Comparison of ENCODE assay signal across 1 cellular context in the genomic region with DNA sequence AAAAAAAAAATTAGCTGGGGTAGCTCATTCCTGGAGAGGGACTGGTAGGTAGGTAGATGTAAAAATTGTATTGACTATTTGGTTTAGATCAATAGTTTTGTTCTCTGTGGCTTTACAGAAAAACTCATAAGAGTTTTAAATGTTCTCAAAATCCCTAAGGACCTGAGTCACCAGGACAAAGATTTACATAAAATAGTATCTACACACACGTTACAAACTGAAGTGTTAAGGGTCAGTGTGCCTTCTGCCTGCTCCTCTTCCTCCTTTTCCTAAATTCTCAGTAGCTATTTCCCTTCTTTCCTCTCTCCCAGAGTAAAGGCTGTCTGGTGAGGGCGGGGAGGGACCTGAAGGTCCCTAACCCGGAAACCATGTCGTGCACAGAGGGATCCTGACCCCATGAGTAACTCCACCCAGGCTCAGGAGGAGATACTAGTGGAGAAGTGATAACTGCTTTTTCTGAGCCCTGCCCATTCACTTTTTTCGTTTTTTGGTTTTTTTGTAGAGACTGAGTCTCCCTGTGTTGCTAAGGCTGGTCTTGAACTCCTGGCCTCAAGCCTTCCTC.
TF ChIP-seq lines count a peak whose summit lies in the region.

No MANE protein-coding gene starts in this region.

TF ChIP-seq in endothelial cell of umbilical vein, 7 proteins besides CTCF, POLR2A, EP300 and RAD21:
- TF ChIP-seq POLR2AphosphoS5 (IDR thresholded peaks at IDR 0.05; ENCODE audit: insufficient read depth, low read depth, low read length) (no peak), JUN (IDR thresholded peaks at IDR 0.05; ENCODE audit: borderline replicate concordance, insufficient read depth, insufficient read length, low read depth) (no peak), EZH2 (IDR thresholded peaks at IDR 0.05; ENCODE audit: borderline replicate concordance, low read depth, low read length, severe bottlenecking) (no peak), FOS (IDR thresholded peaks at IDR 0.05; ENCODE audit: borderline replicate concordance, insufficient read depth, low read length) (no peak), MYC (IDR thresholded peaks at IDR 0.05; ENCODE audit: low read depth, low read length) (no peak), GATA2 (IDR thresholded peaks at IDR 0.05; ENCODE audit: insufficient read depth, insufficient read length, low read depth, low read length) (no peak)
- TF ChIP-seq, protein P1, sequence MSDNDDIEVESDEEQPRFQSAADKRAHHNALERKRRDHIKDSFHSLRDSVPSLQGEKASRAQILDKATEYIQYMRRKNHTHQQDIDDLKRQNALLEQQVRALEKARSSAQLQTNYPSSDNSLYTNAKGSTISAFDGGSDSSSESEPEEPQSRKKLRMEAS (IDR thresholded peaks at IDR 0.05; ENCODE audit: insufficient read depth, insufficient read length) = no peak
